Comparison of ENCODE assay signal across 8 cellular contexts in the genomic region with DNA sequence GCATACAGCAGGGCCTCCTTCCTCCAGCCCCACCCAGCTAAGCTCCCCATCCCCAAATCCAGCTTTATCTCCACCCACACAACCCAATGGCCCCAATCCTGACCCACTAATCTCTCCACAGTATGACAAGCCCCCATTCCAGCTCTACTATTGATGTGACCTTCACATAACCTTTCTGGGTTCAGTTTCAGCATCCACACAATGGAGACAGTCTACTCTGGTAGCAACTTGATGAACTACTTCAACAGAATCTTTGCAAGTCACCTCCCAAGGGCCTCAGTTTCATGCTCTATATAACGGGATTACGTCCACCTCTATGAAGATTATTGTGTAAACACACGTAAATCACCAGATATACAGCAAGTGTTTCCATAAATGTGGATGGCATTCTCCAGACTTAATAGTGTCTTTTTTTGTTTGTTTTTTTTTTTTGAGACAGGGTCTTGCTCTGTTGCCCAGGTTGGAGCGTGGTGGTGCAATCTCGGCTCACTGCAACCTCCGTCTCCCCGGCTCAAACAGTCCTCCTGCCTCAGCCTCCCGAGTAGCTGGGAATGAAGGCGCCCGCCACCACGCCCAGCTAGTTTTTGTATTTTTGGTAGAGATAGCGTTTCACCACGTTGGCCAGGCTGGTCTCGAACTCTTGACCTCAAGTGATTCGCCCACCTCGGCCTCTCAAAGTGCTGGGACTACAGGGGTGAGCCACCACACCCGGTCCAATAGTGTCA. TPM values are rescaled to one million over a fixed set of nuclear protein-coding genes. Genes with fewer than 3 reads are reported as not detected.
DNase-seq lines count a peak whose midpoint lies in the region; ATAC-seq and TF ChIP-seq lines count a peak whose summit lies in the region.

No MANE protein-coding gene starts in this region.

- DNase-seq in GM06990 (ENCODE audit: extremely low read depth, insufficient read length) (no peak), PC-9 (no peak), epithelial cell of prostate (ENCODE audit: low read depth, low spot score) (no peak), psoas muscle (no peak), islet precursor cell (no peak), cerebellar cortex (ENCODE audit: low spot score) (no peak), cerebellar nuclear complex (lab: John Stamatoyannopoulos, UW) (no peak)

- H3K9me3 ChIP-seq in PC-9 (ENCODE audit: insufficient read depth, low read depth) (no peaks in the 10 kb centered on the region), psoas muscle (no peaks in the 10 kb centered on the region)

- H3K4me1 ChIP-seq in PC-9 (replicated peaks; ENCODE audit: insufficient read depth), result peaks cover 20% of the 10 kb centered on the region
- peaks cover 14% of the 10 kb centered on the region for H3K4me1 ChIP-seq in psoas muscle

- H3K4me3 ChIP-seq in GM06990 (replicated peaks; ENCODE audit: low read depth, low read length), result peak overlapping the region; percentile 90
- H3K4me3 ChIP-seq in PC-9, result peak overlapping the region; percentile 99
- peak overlapping the region; percentile 80 for H3K4me3 ChIP-seq in psoas muscle

- peaks cover 16% of the 10 kb centered on the region for H3F3A ChIP-seq in PC-9 (ENCODE audit: insufficient read depth, low read depth)

- H3K27me3 ChIP-seq in GM06990 (replicated peaks; ENCODE audit: control insufficient read depth, insufficient read depth, low read length), result no peaks in the 10 kb centered on the region
- H3K27me3 ChIP-seq in PC-9 (ENCODE audit: insufficient read depth, low read depth), result no peaks in the 10 kb centered on the region
- no peaks in the 10 kb centered on the region for H3K27me3 ChIP-seq in psoas muscle (ENCODE audit: insufficient read depth in 3 of 3, low read length in 2 of 3)

- H3K36me3 ChIP-seq in GM06990 (ENCODE audit: control insufficient read depth, insufficient read depth, low read length) (peaks cover 2% of the 10 kb centered on the region; the same call in 1 of the 2 replicates), PC-9 (ENCODE audit: low read depth) (no peaks in the 10 kb centered on the region), psoas muscle (ENCODE audit: insufficient read depth in 1 of 2, low read depth in 1 of 2) (no peaks in the 10 kb centered on the region)

- H4K20me1 ChIP-seq in PC-9 (ENCODE audit: insufficient read depth), result peaks cover 34% of the 10 kb centered on the region

- BruUV-seq in PC-9 (replicated peaks; lab: Mats Ljungman, UMichigan), result TSS peak; percentile 68

- peaks cover 54% of the 10 kb centered on the region for H3K79me2 ChIP-seq in PC-9 (ENCODE audit: low read depth)

- peak overlapping the region; percentile 93 for H3K4me2 ChIP-seq in PC-9

- no peaks in the 10 kb centered on the region for H3K9me2 ChIP-seq in PC-9 (ENCODE audit: insufficient read depth)

- intact Hi-C loops in PC-9 (cut with micrococcal nuclease; ENCODE audit: unreplicated experiment), result loop anchor here (2.0 to 10.0 kb wide), 4 partner anchors 225 to 463 kb away; a partner anchor contains a TSS
- intact Hi-C loops in psoas muscle (cut with DNase I), result no loop called here

- no peak for ATAC-seq in psoas muscle
- ATAC-seq in GM21529 (IDR thresholded peaks at IDR 0.05; ENCODE audit: unreplicated experiment), result no peak

- 0 out of 2 replicates have a peak overlapping the region, but pooled peaks have one; percentile 75 for H2AFZ ChIP-seq in PC-9

- H3K27ac ChIP-seq in PC-9 (peak overlapping the region; percentile 81), epithelial cell of prostate (peak overlapping the region; percentile 85), psoas muscle (peak overlapping the region; percentile 96)

- TF ChIP-seq CTCF in GM06990 (IDR thresholded peaks at IDR 0.05; ENCODE audit: insufficient read depth, low read length, poor library complexity, severe bottlenecking) (no peak), PC-9 (conservative IDR thresholded peaks at IDR 0.05) (no peak), psoas muscle (IDR thresholded peaks at IDR 0.05) (no peak)

- CTCF ChIA-PET in PC-9 (lab: Charles Lee), result interaction anchor here (0.6 to 1.2 kb wide), 2 partner anchors 99 to 221 kb away, joined by 5 to 14 read pairs; no protein-coding TSS in a partner anchor

- 89 to 90% (median 90%) methylated on average over 17 of the region's 17 CpGs for WGBS in psoas muscle, 3 donors

- POLR2A ChIA-PET in PC-9 (lab: Charles Lee; ENCODE audit: unreplicated experiment), result interaction anchor here (0.8 kb wide), 1 partner anchor 189 kb away, joined by 4 read pairs; no protein-coding TSS in a partner anchor

RNA-seq across cellular contexts. Expression of a gene that starts 1.4 kb away (rescaled TPM):
- 247 and 273 TPM in 2 replicates for total RNA-seq in PC-9 (2021)
- total RNA-seq in psoas muscle, result 10 to 100 TPM; 56.2 to 94.4 (median 82.3) TPM
- polyA plus RNA-seq in psoas muscle, result 100 to 1,000 TPM in 1 of 3 donors, 10 to 100 TPM in 2; 82.2 to 128 (median 89.6) TPM
